ENCODE assay signal across 12 cellular contexts in genomic region chr10:22631646-22632278, GRCh38.
DNase-seq lines count a peak whose midpoint lies in the region; ATAC-seq and TF ChIP-seq lines count a peak whose summit lies in the region.
"Had no signal": no experiment of that assay in that cellular context is flagged by ENCODE, and none has a peak within 500 bp of the region (broad histone marks: within the 10 kb centered on the region; RNA-seq: fewer than 3 reads in every experiment).

No MANE protein-coding gene starts in this region.

- peaks cover 38% of the 10 kb centered on the region for H3K4me1 ChIP-seq in mesodermal cell (ENCODE audit: control insufficient read depth, insufficient read depth, low read length, poor library complexity, severe bottlenecking)
- H3K4me1 ChIP-seq: psoas muscle, testis had no signal

- no peaks in the 10 kb centered on the region for H3K36me3 ChIP-seq in mesodermal cell (ENCODE audit: control insufficient read depth, insufficient read depth, low read length)

- WGBS in mesodermal cell (ENCODE audit: insufficient coverage in 2 of 2), 2 experiments = 93 to 100% methylated on average over 5 of the region's 10 CpGs

- H3K9me3 ChIP-seq in mesodermal cell (ENCODE audit: control insufficient read depth, low read length) = no peaks in the 10 kb centered on the region
- H3K9me3 ChIP-seq: psoas muscle, testis had no signal

- peak; percentile 13 for DNase-seq in AG10803 (ENCODE audit: low read depth)
- DNase-seq in choroid plexus epithelial cell (ENCODE audit: low read depth) = peak; percentile 63
- no peak for DNase-seq in kidney glomerular epithelial cell (lab: John Stamatoyannopoulos, UW)
- DNase-seq in occipital lobe (lab: John Stamatoyannopoulos, UW) = no peak
- DNase-seq in coronary artery (ENCODE audit: low spot score) = no peak
- no peak for DNase-seq in GM03348 (ENCODE audit: low spot score)
- DNase-seq: activated CD4-positive, alpha-beta T cell treated with anti-CD3 and anti-CD28 coated beads for 4 hours; NCI-H524; psoas muscle; testis had no signal

- H3K4me3 ChIP-seq in AG10803 (ENCODE audit: low read length) = no peak overlapping the region
- H3K4me3 ChIP-seq in choroid plexus epithelial cell (ENCODE audit: low read depth, low read length) = no peak overlapping the region
- H3K4me3 ChIP-seq in mesodermal cell (ENCODE audit: extremely low read depth, insufficient read depth, low read length, poor library complexity, severe bottlenecking) = no peak overlapping the region
- no peak overlapping the region for H3K4me3 ChIP-seq in coronary artery
- H3K4me3 ChIP-seq: psoas muscle, testis had no signal

- TF ChIP-seq CTCF in AG10803 (conservative IDR thresholded peaks at IDR 0.05; ENCODE audit: low read length) (no peak), choroid plexus epithelial cell (conservative IDR thresholded peaks at IDR 0.05; ENCODE audit: low read depth, low read length) (no peak), coronary artery (IDR thresholded peaks at IDR 0.05) (no peak)

- ATAC-seq in HG02885 (IDR thresholded peaks at IDR 0.05; ENCODE audit: poor library complexity, unreplicated experiment) = peak; percentile 28
- ATAC-seq: psoas muscle had no signal

- peak overlapping the region; percentile 91 for H3K27ac ChIP-seq in mesodermal cell (ENCODE audit: low read depth, low read length, severe bottlenecking)
- peak overlapping the region in 1 of 2 donors; percentile 24 for H3K27ac ChIP-seq in coronary artery
- H3K27ac ChIP-seq: psoas muscle, testis had no signal

Comparison
In these comparisons a context has a peak if more than half of its experiments do, and no peak if none do; other contexts are left out.
1. DNase-seq: peak in AG10803 (single experiment) and choroid plexus epithelial cell (single experiment); none in kidney glomerular epithelial cell (single experiment), occipital lobe (single experiment), coronary artery (single experiment) and GM03348 (single experiment).